1 cellular context compared by ENCODE assay signal in the genomic region with DNA sequence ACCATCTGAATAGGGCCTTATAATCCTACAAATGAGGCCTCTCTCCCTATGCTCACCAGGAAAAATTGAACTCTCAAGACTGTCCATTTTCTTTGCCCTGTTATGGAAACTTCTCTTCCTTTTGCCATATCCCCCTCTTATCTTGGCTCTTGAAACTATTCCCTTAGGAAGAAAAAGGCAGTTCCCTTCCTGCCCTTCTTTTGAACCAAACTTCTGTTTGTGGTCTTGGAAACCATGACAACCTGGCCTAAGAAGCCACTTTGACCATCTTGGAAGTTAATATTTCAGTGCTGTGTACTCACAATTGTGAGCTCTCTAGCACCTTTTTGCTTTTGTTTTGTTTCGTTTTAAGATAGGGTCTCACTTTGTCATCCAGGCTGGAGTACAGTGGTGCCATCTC.
TF ChIP-seq lines count a peak whose summit lies in the region.

No MANE protein-coding gene starts in this region.

TF ChIP-seq in IMR-90, 13 proteins besides CTCF, POLR2A, EP300 and RAD21:
- TF ChIP-seq BHLHE40 (IDR thresholded peaks at IDR 0.05; ENCODE audit: low read depth, low read length) (no peak), SMC3 (IDR thresholded peaks at IDR 0.05; ENCODE audit: low read depth, low read length) (no peak), RCOR1 (IDR thresholded peaks at IDR 0.05; ENCODE audit: insufficient replicate concordance, low read length) (no peak), MXI1 (IDR thresholded peaks at IDR 0.05; ENCODE audit: borderline replicate concordance, low read depth, low read length) (no peak), CHD1 (IDR thresholded peaks at IDR 0.05; ENCODE audit: low read depth, low read length) (no peak), NFE2L2 (IDR thresholded peaks at IDR 0.05; ENCODE audit: low read depth, low read length) (no peak), RFX5 (IDR thresholded peaks at IDR 0.05; ENCODE audit: low read depth, low read length) (no peak)
- TF ChIP-seq, protein P1, sequence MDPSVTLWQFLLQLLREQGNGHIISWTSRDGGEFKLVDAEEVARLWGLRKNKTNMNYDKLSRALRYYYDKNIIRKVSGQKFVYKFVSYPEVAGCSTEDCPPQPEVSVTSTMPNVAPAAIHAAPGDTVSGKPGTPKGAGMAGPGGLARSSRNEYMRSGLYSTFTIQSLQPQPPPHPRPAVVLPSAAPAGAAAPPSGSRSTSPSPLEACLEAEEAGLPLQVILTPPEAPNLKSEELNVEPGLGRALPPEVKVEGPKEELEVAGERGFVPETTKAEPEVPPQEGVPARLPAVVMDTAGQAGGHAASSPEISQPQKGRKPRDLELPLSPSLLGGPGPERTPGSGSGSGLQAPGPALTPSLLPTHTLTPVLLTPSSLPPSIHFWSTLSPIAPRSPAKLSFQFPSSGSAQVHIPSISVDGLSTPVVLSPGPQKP (IDR thresholded peaks at IDR 0.05; ENCODE audit: borderline replicate concordance, low read depth, low read length), result no peak
- TF ChIP-seq, protein P2, sequence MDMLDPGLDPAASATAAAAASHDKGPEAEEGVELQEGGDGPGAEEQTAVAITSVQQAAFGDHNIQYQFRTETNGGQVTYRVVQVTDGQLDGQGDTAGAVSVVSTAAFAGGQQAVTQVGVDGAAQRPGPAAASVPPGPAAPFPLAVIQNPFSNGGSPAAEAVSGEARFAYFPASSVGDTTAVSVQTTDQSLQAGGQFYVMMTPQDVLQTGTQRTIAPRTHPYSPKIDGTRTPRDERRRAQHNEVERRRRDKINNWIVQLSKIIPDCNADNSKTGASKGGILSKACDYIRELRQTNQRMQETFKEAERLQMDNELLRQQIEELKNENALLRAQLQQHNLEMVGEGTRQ (IDR thresholded peaks at IDR 0.05; ENCODE audit: low read depth, low read length), result no peak
